1 cellular context compared by ENCODE assay signal in genomic region chr4:47315346-47315745, GRCh38.
TF ChIP-seq lines count a peak whose summit lies in the region.

No MANE protein-coding gene starts in this region.

TF ChIP-seq in GM12878, 131 proteins besides CTCF, POLR2A, EP300 and RAD21 (continued from another document):
- no peak for TF ChIP-seq ZBTB33 (IDR thresholded peaks at IDR 0.05)
